30 cellular contexts compared by ENCODE assay signal in genomic region chr10:132507467-132507955, GRCh38. TPM values are rescaled to one million over a fixed set of nuclear protein-coding genes. Genes with fewer than 3 reads are reported as not detected.
DNase-seq lines count a peak whose midpoint lies in the region; ATAC-seq and TF ChIP-seq lines count a peak whose summit lies in the region.
"Had no signal": no experiment of that assay in that cellular context is flagged by ENCODE, and none has a peak within 500 bp of the region (broad histone marks: within the 10 kb centered on the region; RNA-seq: fewer than 3 reads in every experiment).

No MANE protein-coding gene starts in this region.

- H3K27ac ChIP-seq in adrenal gland (peak overlapping the region in 2 of 5 donors; percentile 65 to 66), right atrium auricular region (peak overlapping the region; percentile 69 to 75), sigmoid colon (peak overlapping the region; percentile 55 to 85 (median 78))
- H3K27ac ChIP-seq: pancreas, WERI-Rb-1 had no signal

- H3K9me3 ChIP-seq in adrenal gland (replicated peaks in 1 of 3) (no peaks in the 10 kb centered on the region), right atrium auricular region (no peaks in the 10 kb centered on the region), sigmoid colon (no peaks in the 10 kb centered on the region)
- H3K9me3 ChIP-seq: Caco-2, pancreas, upper lobe of left lung had no signal

- no peak for TF ChIP-seq EP300 in sigmoid colon (IDR thresholded peaks at IDR 0.05)

- TF ChIP-seq CTCF in adrenal gland (IDR thresholded peaks at IDR 0.05) (no peak), right atrium auricular region (IDR thresholded peaks at IDR 0.05) (no peak), sigmoid colon (IDR thresholded peaks at IDR 0.05) (no peak), CD14-positive monocyte (IDR thresholded peaks at IDR 0.05) (no peak)

- TF ChIP-seq POLR2A in adrenal gland (IDR thresholded peaks at IDR 0.05) (no peak), sigmoid colon (IDR thresholded peaks at IDR 0.05) (no peak)

- intact Hi-C loops in adrenal gland (cut with DNase I) (no loop called here), sigmoid colon (cut with DNase I) (no loop called here), CD14-positive monocyte (cut with micrococcal nuclease) (no loop called here)

- H3K27me3 ChIP-seq in adrenal gland (no peaks in the 10 kb centered on the region), right atrium auricular region (no peaks in the 10 kb centered on the region), sigmoid colon (no peaks in the 10 kb centered on the region)
- H3K27me3 ChIP-seq: pancreas, upper lobe of left lung had no signal

- DNase-seq in Daoy (ENCODE audit: low read depth) (peak; percentile 0), adrenal gland (peak in 4 of 7 donors; percentile 8 to 40 (median 12)), right atrium auricular region (ENCODE audit: low spot score) (no peak), sigmoid colon (peak; percentile 53), NCI-H1417 (lab: John Stamatoyannopoulos, UW) (no peak), CD14-positive monocyte (ENCODE audit: low spot score) (no peak)
- DNase-seq in activated CD4-positive, alpha-beta T cell treated with anti-CD3 and anti-CD28 coated beads, Interleukin-2, amount 50 U/mL, for 1 hour = no peak
- DNase-seq: activated CD4-positive, alpha-beta T cell treated with anti-CD3 and anti-CD28 coated beads, Interleukin-2, amount 10 ng/mL, durations not matched to agents 24 days and 14 days; activated CD8-positive, alpha-beta memory T cell treated with anti-CD3 and anti-CD28 coated beads, Interleukin-2, amount 10 ng/mL, durations not matched to agents 7 days and 5 days; activated naive CD8-positive, alpha-beta T cell treated with anti-CD3 and anti-CD28 coated beads, Interleukin-2, amount 50 U/mL, for 24 hours; activated T-cell treated with anti-CD3 and anti-CD28 coated beads, Interleukin-2, amount 50 U/mL, for 72 hours; central memory CD4-positive, alpha-beta T cell; hypothalamus; immature natural killer cell; mesenchymal stem cell; MV-4-11; NCI-H1436 treated with DMSO at 0.1 percent for 48 hours; NCI-H2081 treated with DMSO at 0.1 percent for 48 hours; NCI-H345; NCI-H69; SHP77; stimulated activated CD4-positive, alpha-beta T cell treated with anti-CD3 and anti-CD28 coated beads, Interleukin-12 subunit alpha, Interleukin-12 subunit beta, amount 100 ng/mL, for 4 hours; stimulated activated CD4-positive, alpha-beta T cell treated with anti-CD3 and anti-CD28 coated beads, Interleukin-2, amount 100 ng/mL, for 48 hours; SW 1271; WERI-Rb-1 had no signal

- H3K4me3 Mint-ChIP-seq in CD14-positive monocyte = no peak overlapping the region
- H3K4me3 Mint-ChIP-seq: activated CD4-positive, alpha-beta T cell treated with anti-CD3 and anti-CD28 coated beads, Interleukin-2, amount 10 ng/mL, durations not matched to agents 24 days and 14 days; activated CD8-positive, alpha-beta memory T cell treated with anti-CD3 and anti-CD28 coated beads, Interleukin-2, amount 10 ng/mL, durations not matched to agents 7 days and 5 days; activated naive CD8-positive, alpha-beta T cell treated with anti-CD3 and anti-CD28 coated beads, Interleukin-2, amount 50 U/mL, for 24 hours; activated T-cell treated with anti-CD3 and anti-CD28 coated beads, Interleukin-2, amount 50 U/mL, for 72 hours; dendritic cell treated with granulocyte-macrophage colony-stimulating factor and Interleukin-4, amounts not matched to agents 40 ng/mL and 50 ng/mL, for 4 days; immature natural killer cell had no signal

- 74 to 93% (median 87%) methylated on average over 5 to 10 of the region's 10 CpGs for WGBS in adrenal gland, 4 donors
- WGBS in sigmoid colon, 2 donors = 80 to 81% methylated on average over 10 of the region's 10 CpGs

- peaks cover 12% of the 10 kb centered on the region for H3K4me1 Mint-ChIP-seq in CD14-positive monocyte
- H3K4me1 Mint-ChIP-seq: activated CD4-positive, alpha-beta T cell treated with anti-CD3 and anti-CD28 coated beads, Interleukin-2, amount 10 ng/mL, durations not matched to agents 24 days and 14 days; activated CD8-positive, alpha-beta memory T cell treated with anti-CD3 and anti-CD28 coated beads, Interleukin-2, amount 10 ng/mL, durations not matched to agents 7 days and 5 days; activated naive CD8-positive, alpha-beta T cell treated with anti-CD3 and anti-CD28 coated beads, Interleukin-2, amount 50 U/mL, for 24 hours; immature natural killer cell had no signal

- peak overlapping the region in 1 of 7 donors; percentile 54 for H3K27ac Mint-ChIP-seq in CD14-positive monocyte
- H3K27ac Mint-ChIP-seq: activated CD4-positive, alpha-beta T cell treated with anti-CD3 and anti-CD28 coated beads, Interleukin-2, amount 10 ng/mL, durations not matched to agents 24 days and 14 days; activated CD8-positive, alpha-beta memory T cell treated with anti-CD3 and anti-CD28 coated beads, Interleukin-2, amount 10 ng/mL, durations not matched to agents 7 days and 5 days; activated naive CD8-positive, alpha-beta T cell treated with anti-CD3 and anti-CD28 coated beads, Interleukin-2, amount 50 U/mL, for 24 hours; activated T-cell treated with anti-CD3 and anti-CD28 coated beads, Interleukin-2, amount 50 U/mL, for 72 hours; dendritic cell treated with granulocyte-macrophage colony-stimulating factor and Interleukin-4, amounts not matched to agents 40 ng/mL and 50 ng/mL, for 4 days; immature natural killer cell had no signal

- no peak for ATAC-seq in GM18868 (IDR thresholded peaks at IDR 0.05; ENCODE audit: unreplicated experiment)
- ATAC-seq: activated CD8-positive, alpha-beta memory T cell treated with anti-CD3 and anti-CD28 coated beads, Interleukin-2, amount 10 ng/mL, durations not matched to agents 7 days and 5 days; activated naive CD8-positive, alpha-beta T cell treated with anti-CD3 and anti-CD28 coated beads, Interleukin-2, amount 50 U/mL, for 24 hours; activated T-cell treated with anti-CD3 and anti-CD28 coated beads, Interleukin-2, amount 50 U/mL, for 72 hours had no signal

- H3K36me3 Mint-ChIP-seq in CD14-positive monocyte = no peaks in the 10 kb centered on the region
- H3K36me3 Mint-ChIP-seq: activated CD8-positive, alpha-beta memory T cell treated with anti-CD3 and anti-CD28 coated beads, Interleukin-2, amount 10 ng/mL, durations not matched to agents 7 days and 5 days; immature natural killer cell had no signal

- H3K27me3 Mint-ChIP-seq in CD14-positive monocyte (ENCODE audit: low read depth in 3 of 3) = peaks cover 3 to 6% (median 4%) of the 10 kb centered on the region in 3 donors
- H3K27me3 Mint-ChIP-seq: activated CD8-positive, alpha-beta memory T cell treated with anti-CD3 and anti-CD28 coated beads, Interleukin-2, amount 10 ng/mL, durations not matched to agents 7 days and 5 days; activated naive CD8-positive, alpha-beta T cell treated with anti-CD3 and anti-CD28 coated beads, Interleukin-2, amount 50 U/mL, for 24 hours had no signal

- H3K36me3 ChIP-seq in adrenal gland (replicated peaks in 1 of 2) (no peaks in the 10 kb centered on the region), right atrium auricular region (no peaks in the 10 kb centered on the region), sigmoid colon (no peaks in the 10 kb centered on the region)
- H3K36me3 ChIP-seq: pancreas, upper lobe of left lung, WERI-Rb-1 had no signal

- H3K4me1 ChIP-seq in adrenal gland (replicated peaks in 1 of 2) (peaks cover 0 to 12% of the 10 kb centered on the region in 2 donors), right atrium auricular region (peaks cover 0 to 41% of the 10 kb centered on the region in 2 donors), sigmoid colon (peaks cover 0 to 44% (median 14%) of the 10 kb centered on the region in 4 donors)
- H3K4me1 ChIP-seq: Caco-2, pancreas had no signal

- peaks cover under 1 to 5% (median 1%) of the 10 kb centered on the region in 7 donors for H3K9me3 Mint-ChIP-seq in CD14-positive monocyte
- H3K9me3 Mint-ChIP-seq: activated CD4-positive, alpha-beta T cell treated with anti-CD3 and anti-CD28 coated beads, Interleukin-2, amount 10 ng/mL, durations not matched to agents 24 days and 14 days; activated naive CD8-positive, alpha-beta T cell treated with anti-CD3 and anti-CD28 coated beads, Interleukin-2, amount 50 U/mL, for 24 hours; activated T-cell treated with anti-CD3 and anti-CD28 coated beads, Interleukin-2, amount 50 U/mL, for 72 hours; dendritic cell treated with granulocyte-macrophage colony-stimulating factor and Interleukin-4, amounts not matched to agents 40 ng/mL and 50 ng/mL, for 4 days; immature natural killer cell had no signal

- no peak overlapping the region for H3K4me3 ChIP-seq in adrenal gland
- H3K4me3 ChIP-seq in right atrium auricular region = no peak overlapping the region
- no peak overlapping the region for H3K4me3 ChIP-seq in sigmoid colon
- H3K4me3 ChIP-seq: pancreas, upper lobe of left lung had no signal

RNA-seq across cellular contexts. Expression of gene INPP5A, which starts 30.1 kb away (rescaled TPM):
- 26.8 and 32.1 TPM in 2 replicates for total RNA-seq in Daoy (2014; rRNA removed; shearing (Covaris generic))
- 10 to 100 TPM; 25.9 to 62.9 (median 42.6) TPM for total RNA-seq in adrenal gland
- 10 to 100 TPM; 13.5 to 15.3 (median 14.1) TPM for polyA plus RNA-seq in adrenal gland
- total RNA-seq in right atrium auricular region = 100 to 1,000 TPM; 116 to 143 TPM
- 100 to 1,000 TPM; 100 to 132 (median 112) TPM for total RNA-seq in sigmoid colon
- 10 to 100 TPM; 17.6 to 21.0 (median 20.3) TPM for polyA plus RNA-seq in sigmoid colon
- polyA plus RNA-seq in CD14-positive monocyte = 1 to 10 TPM in 1 of 2 donors, under 1 TPM in 1; 0.87 to 2.9 TPM

Comparison
In these comparisons a context has a peak if more than half of its experiments do, and no peak if none do; other contexts are left out.
1. DNase-seq: peak in Daoy (single experiment), adrenal gland (4 of 7) and sigmoid colon (single experiment); none in right atrium auricular region (single experiment), NCI-H1417 (0 of 3), CD14-positive monocyte (single experiment) and activated CD4-positive, alpha-beta T cell treated with anti-CD3 and anti-CD28 coated beads, Interleukin-2, amount 50 U/mL, for 1 hour (single experiment).